In genomic region chr5:29367176-29367833, GRCh38 we compare ENCODE assay signal across 15 cellular contexts.
DNase-seq lines count a peak whose midpoint lies in the region; ATAC-seq and TF ChIP-seq lines count a peak whose summit lies in the region.
"Had no signal": no experiment of that assay in that cellular context is flagged by ENCODE, and none has a peak within 500 bp of the region (broad histone marks: within the 10 kb centered on the region; RNA-seq: fewer than 3 reads in every experiment).

No MANE protein-coding gene starts in this region.

- peak in 1 of 4 donors; percentile 50 for ATAC-seq in right lobe of liver
- no peak for ATAC-seq in stimulated activated naive B cell treated with anti-CD40 and anti-IgM and Interleukin-4, amounts not matched to agents 10 μg/mL and 1 μg/mL and 100 μg/mL, for 72 hours (replicated peaks)
- ATAC-seq in CD4-positive, alpha-beta T cell (ENCODE audit: poor library complexity), result no peak
- ATAC-seq: sciatic nerve had no signal

- TF ChIP-seq POLR2A in right lobe of liver (IDR thresholded peaks at IDR 0.05), result no peak

- intact Hi-C loops in right lobe of liver (cut with DNase I), result no loop called here
- intact Hi-C loops in CD4-positive, alpha-beta T cell (cut with DNase I, micrococcal nuclease), result no loop called here

- POLR2A ChIA-PET in CD4-positive, alpha-beta T cell (lab: Charles Lee), result no interaction called here

- H3K4me3 Mint-ChIP-seq in stimulated activated naive B cell treated with anti-CD40 and anti-IgM and Interleukin-4, amounts not matched to agents 10 μg/mL and 1 μg/mL and 100 μg/mL, for 72 hours, result no peak overlapping the region
- no peak overlapping the region for H3K4me3 Mint-ChIP-seq in CD4-positive, alpha-beta T cell
- H3K4me3 Mint-ChIP-seq: activated naive CD4-positive, alpha-beta T cell treated with anti-CD3 and anti-CD28 coated beads for 36 hours had no signal

- H3K27me3 Mint-ChIP-seq in stimulated activated naive B cell treated with anti-CD40 and anti-IgM and Interleukin-4, amounts not matched to agents 10 μg/mL and 1 μg/mL and 100 μg/mL, for 72 hours, result no peaks in the 10 kb centered on the region
- H3K27me3 Mint-ChIP-seq in CD4-positive, alpha-beta T cell, result no peaks in the 10 kb centered on the region

- DNase-seq in COLO829 (ENCODE audit: low spot score) (peak; percentile 2), SK-MEL-5 (ENCODE audit: low read depth, low spot score) (peak; percentile 93), right lobe of liver (no peak), amniotic stem cell (lab: John Stamatoyannopoulos, UW) (no peak), T-helper 2 cell (no peak)
- peak; percentile 21 for DNase-seq in Jurkat, Clone E6-1 (ENCODE audit: low read depth, low spot score)
- no peak for DNase-seq in stimulated activated naive B cell treated with anti-CD40 and anti-IgM and Interleukin-4, amounts not matched to agents 10 μg/mL and 1 μg/mL and 100 μg/mL, for 72 hours
- no peak for DNase-seq in CD4-positive, alpha-beta T cell
- DNase-seq: activated naive CD4-positive, alpha-beta T cell treated with anti-CD3 and anti-CD28 coated beads for 36 hours; brain microvascular endothelial cell; kidney glomerular epithelial cell; NCI-H1048; NCI-H446 treated with DMSO at 0.1 percent for 48 hours; stimulated activated naive CD4-positive, alpha-beta T cell treated with Interleukin-2 at 50 U/mL for 16 hours had no signal

- 34% methylated on average over 5 of the region's 5 CpGs for WGBS in right lobe of liver (ENCODE audit: insufficient coverage, low coverage, low lambda C conversion rate, missing lambda C conversion rate)

- peak in 3 of 4 donors; percentile 8 to 20 (median 17) for TF ChIP-seq CTCF in right lobe of liver (IDR thresholded peaks at IDR 0.05)
- no peak for TF ChIP-seq CTCF in CD4-positive, alpha-beta T cell (IDR thresholded peaks at IDR 0.05)

- H3K27ac Mint-ChIP-seq in stimulated activated naive B cell treated with anti-CD40 and anti-IgM and Interleukin-4, amounts not matched to agents 10 μg/mL and 1 μg/mL and 100 μg/mL, for 72 hours, result no peak overlapping the region
- no peak overlapping the region for H3K27ac Mint-ChIP-seq in CD4-positive, alpha-beta T cell
- H3K27ac Mint-ChIP-seq: activated naive CD4-positive, alpha-beta T cell treated with anti-CD3 and anti-CD28 coated beads for 36 hours had no signal

- CTCF ChIA-PET in CD4-positive, alpha-beta T cell (lab: Charles Lee), result no interaction called here

- in situ Hi-C loops in SK-MEL-5 (cut with HindIII; ENCODE audit: low pct_unique_long_range_greater_than_20kb, low sequenced_read_pairs), result no loop called here

- no peak overlapping the region for H3K4me3 ChIP-seq in Jurkat, Clone E6-1 (ENCODE audit: low read length)
- no peak overlapping the region for H3K4me3 ChIP-seq in right lobe of liver

- no peaks in the 10 kb centered on the region for H3K4me1 ChIP-seq in right lobe of liver

- H3K9me3 Mint-ChIP-seq in stimulated activated naive B cell treated with anti-CD40 and anti-IgM and Interleukin-4, amounts not matched to agents 10 μg/mL and 1 μg/mL and 100 μg/mL, for 72 hours, result peaks cover 11 to 13% of the 10 kb centered on the region in 2 donors
- peaks cover 12% of the 10 kb centered on the region for H3K9me3 Mint-ChIP-seq in CD4-positive, alpha-beta T cell

- no peak overlapping the region for H3K27ac ChIP-seq in right lobe of liver
- no peak overlapping the region for H3K27ac ChIP-seq in CD4-positive, alpha-beta T cell (ENCODE audit: low read depth, low read length)
- H3K27ac ChIP-seq: brain microvascular endothelial cell had no signal

- H3K36me3 ChIP-seq in right lobe of liver, result no peaks in the 10 kb centered on the region
- H3K36me3 ChIP-seq: brain microvascular endothelial cell had no signal

- no peaks in the 10 kb centered on the region for H3K36me3 Mint-ChIP-seq in stimulated activated naive B cell treated with anti-CD40 and anti-IgM and Interleukin-4, amounts not matched to agents 10 μg/mL and 1 μg/mL and 100 μg/mL, for 72 hours
- no peaks in the 10 kb centered on the region for H3K36me3 Mint-ChIP-seq in CD4-positive, alpha-beta T cell (ENCODE audit: low read depth)

- no peaks in the 10 kb centered on the region for H3K4me1 Mint-ChIP-seq in stimulated activated naive B cell treated with anti-CD40 and anti-IgM and Interleukin-4, amounts not matched to agents 10 μg/mL and 1 μg/mL and 100 μg/mL, for 72 hours
- no peaks in the 10 kb centered on the region for H3K4me1 Mint-ChIP-seq in CD4-positive, alpha-beta T cell (ENCODE audit: low read depth)

- no peaks in the 10 kb centered on the region for H3K27me3 ChIP-seq in right lobe of liver
- H3K27me3 ChIP-seq in CD4-positive, alpha-beta T cell (ENCODE audit: control insufficient read depth, insufficient read depth, low read length), result no peaks in the 10 kb centered on the region
- H3K27me3 ChIP-seq: brain microvascular endothelial cell had no signal

- H3K9me3 ChIP-seq in right lobe of liver, result no peaks in the 10 kb centered on the region
- H3K9me3 ChIP-seq in CD4-positive, alpha-beta T cell (ENCODE audit: control insufficient read depth, low read length), result no peaks in the 10 kb centered on the region

Comparison
In these comparisons a context has a peak if more than half of its experiments do, and no peak if none do; other contexts are left out.
1. DNase-seq: peak in COLO829 (single experiment), Jurkat, Clone E6-1 (single experiment) and SK-MEL-5 (single experiment); none in right lobe of liver (0 of 3), amniotic stem cell (single experiment), stimulated activated naive B cell treated with anti-CD40 and anti-IgM and Interleukin-4, amounts not matched to agents 10 μg/mL and 1 μg/mL and 100 μg/mL, for 72 hours (single experiment), CD4-positive, alpha-beta T cell (0 of 10) and T-helper 2 cell (0 of 5).